In the genomic region with DNA sequence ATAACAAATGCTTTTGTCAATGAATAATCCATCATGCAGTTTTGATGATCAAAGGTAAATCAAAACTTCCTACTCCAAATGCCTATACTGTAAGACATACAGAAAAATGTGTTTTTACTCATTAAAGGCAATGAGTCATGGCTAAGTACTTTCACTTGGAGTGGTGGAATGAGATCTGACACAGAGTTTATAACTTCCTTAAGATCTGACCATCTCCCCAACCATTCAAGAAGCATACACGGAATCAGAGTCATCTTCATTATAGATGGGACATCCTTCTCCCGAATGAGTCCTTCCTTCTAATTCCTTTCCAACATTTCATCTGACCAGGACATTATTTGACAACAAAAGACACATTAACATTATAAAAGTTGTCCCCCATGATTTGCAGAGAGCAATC, we compare ENCODE assay signal across 11 cellular contexts. TPM values are rescaled to one million over a fixed set of nuclear protein-coding genes. Genes with fewer than 3 reads are reported as not detected.
DNase-seq lines count a peak whose midpoint lies in the region; ATAC-seq, FAIRE-seq and TF ChIP-seq lines count a peak whose summit lies in the region.
"Not testable (repeated sequence)": the region's sequence is repeated elsewhere in the genome, so short reads cannot be mapped to it uniquely, and the experiment has no call there.
"Had no signal": no experiment of that assay in that cellular context is flagged by ENCODE, and none has a peak within 500 bp of the region (broad histone marks: within the 10 kb centered on the region; RNA-seq: fewer than 3 reads in every experiment).

No MANE protein-coding gene starts in this region.

- not testable (repeated sequence) for H2BK12ac ChIP-seq in mesenchymal stem cell (ENCODE audit: low read length in 2 of 2)

- H4K91ac ChIP-seq in mesenchymal stem cell (ENCODE audit: low read length), result not testable (repeated sequence)

- H3K27ac ChIP-seq in RWPE2 (ENCODE audit: poor library complexity, severe bottlenecking) (peak overlapping the region; percentile 71), astrocyte (ENCODE audit: low read depth, low read length) (peak overlapping the region; percentile 22), mesenchymal stem cell (ENCODE audit: low read length, poor library complexity, severe bottlenecking) (peak overlapping the region; percentile 71)

- TF ChIP-seq CTCF in AG10803 (conservative IDR thresholded peaks at IDR 0.05; ENCODE audit: low read length); RWPE2 (IDR thresholded peaks at IDR 0.05; ENCODE audit: poor library complexity, severe bottlenecking); astrocyte (IDR thresholded peaks at IDR 0.05; ENCODE audit: insufficient read depth, low read depth, low read length); fibroblast of mammary gland (conservative IDR thresholded peaks at IDR 0.05; ENCODE audit: control insufficient read depth, insufficient read depth, low read depth, low read length): not testable (repeated sequence)

- not testable (repeated sequence) for H3K79me1 ChIP-seq in mesenchymal stem cell (replicated peaks; ENCODE audit: low read length, poor library complexity, severe bottlenecking)

- not testable (repeated sequence) for H3K27me3 Mint-ChIP-seq in astrocyte (ENCODE audit: low read depth, unreplicated experiment)

- not testable (repeated sequence) for H3K4me3 Mint-ChIP-seq in astrocyte (ENCODE audit: unreplicated experiment)

- not testable (repeated sequence) for H2BK5ac ChIP-seq in mesenchymal stem cell (ENCODE audit: low read depth, low read length, poor library complexity, severe bottlenecking)

- H3K18ac ChIP-seq in mesenchymal stem cell (ENCODE audit: low read depth in 1 of 2, low read length in 2 of 2), result not testable (repeated sequence)

- not testable (repeated sequence) for H3K36me3 Mint-ChIP-seq in astrocyte (ENCODE audit: low read depth, unreplicated experiment)

- not testable (repeated sequence) for H3K9me3 Mint-ChIP-seq in astrocyte (ENCODE audit: unreplicated experiment)

- H3K23ac ChIP-seq in mesenchymal stem cell (ENCODE audit: low read length in 2 of 2), result not testable (repeated sequence)

- H4K8ac ChIP-seq in mesenchymal stem cell (ENCODE audit: low read length), result not testable (repeated sequence)

- not testable (repeated sequence) for H3K27ac Mint-ChIP-seq in astrocyte (ENCODE audit: unreplicated experiment)

- H2BK15ac ChIP-seq in mesenchymal stem cell (ENCODE audit: low read depth, poor library complexity, severe bottlenecking), result not testable (repeated sequence)

- peak overlapping the region; percentile 23 for H3K4me2 ChIP-seq in astrocyte (ENCODE audit: low read length)
- H3K4me2 ChIP-seq in mesenchymal stem cell (ENCODE audit: low read length, poor library complexity, severe bottlenecking), result not testable (repeated sequence)

- not testable (repeated sequence) for H3K27me3 ChIP-seq in RWPE2 (ENCODE audit: insufficient read depth, poor library complexity, severe bottlenecking); astrocyte (ENCODE audit: insufficient read depth, low read length); mesenchymal stem cell (ENCODE audit: control insufficient read depth in 1 of 2, insufficient read depth in 1 of 2, low read length in 2 of 2)

- not testable (repeated sequence) for H3K9me3 ChIP-seq in RWPE2 (ENCODE audit: severe bottlenecking); astrocyte (ENCODE audit: insufficient read depth, low read depth, low read length); mesenchymal stem cell (ENCODE audit: control insufficient read depth, low read length)

- not testable (repeated sequence) for H2AK5ac ChIP-seq in mesenchymal stem cell (ENCODE audit: low read length, severe bottlenecking)

- H3K14ac ChIP-seq in mesenchymal stem cell (ENCODE audit: low read length in 2 of 2), result not testable (repeated sequence)

- H3K4me1 Mint-ChIP-seq in astrocyte (ENCODE audit: low read depth, unreplicated experiment), result peaks cover 19% of the 10 kb centered on the region

- DNase-seq in AG10803 (ENCODE audit: low read depth), result peak; percentile 52
- DNase-seq in HCEC 1CT, result peak; percentile 65
- peak; percentile 66 for DNase-seq in M059J (ENCODE audit: low read depth)
- not testable (repeated sequence) for DNase-seq in RWPE2 (ENCODE audit: low spot score); mesenchymal stem cell
- peak; percentile 67 for DNase-seq in astrocyte (ENCODE audit: low read depth)
- DNase-seq in fibroblast of mammary gland (ENCODE audit: low read depth), result peak; percentile 40

- H3K36me3 ChIP-seq in RWPE2 (ENCODE audit: low read depth); astrocyte (ENCODE audit: insufficient read depth, low read length); mesenchymal stem cell (ENCODE audit: control insufficient read depth in 1 of 2, insufficient read depth in 2 of 2, low read depth in 1 of 2, low read length in 2 of 2): not testable (repeated sequence)

- no CpG with 5 or more reads among the region's 2 CpGs for WGBS in mesenchymal stem cell

- not testable (repeated sequence) for H3K4me3 ChIP-seq in AG10803 (ENCODE audit: low read length); RWPE2 (ENCODE audit: severe bottlenecking); astrocyte (ENCODE audit: insufficient read depth, low read depth, low read length); fibroblast of mammary gland (ENCODE audit: control insufficient read depth, low read depth, low read length); mesenchymal stem cell (ENCODE audit: insufficient read depth in 1 of 2, low read depth in 1 of 2, low read length in 2 of 2)

- not testable (repeated sequence) for H3K4ac ChIP-seq in mesenchymal stem cell (ENCODE audit: low read depth in 1 of 2, low read length in 2 of 2)

- not testable (repeated sequence) for H4K20me1 ChIP-seq in astrocyte (ENCODE audit: insufficient read depth, low read length)

- ATAC-seq in RWPE2 (ENCODE audit: low read depth), result peak; percentile 95

- H3K4me1 ChIP-seq in RWPE2 (ENCODE audit: insufficient read depth, poor library complexity, severe bottlenecking); astrocyte (ENCODE audit: insufficient read depth, low read length); mesenchymal stem cell (ENCODE audit: control insufficient read depth, insufficient read depth, low read depth, low read length): not testable (repeated sequence)

- H3K9ac ChIP-seq in astrocyte (ENCODE audit: low read length); mesenchymal stem cell (ENCODE audit: low read length): not testable (repeated sequence)

- H3K79me2 ChIP-seq in astrocyte (ENCODE audit: insufficient read depth, low read length), result not testable (repeated sequence)

- H2BK120ac ChIP-seq in mesenchymal stem cell (ENCODE audit: low read depth, low read length), result not testable (repeated sequence)

- FAIRE-seq in astrocyte (lab: Jason Lieb, UNC), result peak; percentile 100

- not testable (repeated sequence) for H2AFZ ChIP-seq in astrocyte (ENCODE audit: low read depth, low read length); mesenchymal stem cell (ENCODE audit: low read depth, low read length)

RNA-seq across cellular contexts. Expression of a gene that starts 0.5 kb away (rescaled TPM):
- total RNA-seq in M059J (2014; rRNA removed; shearing (Covaris generic)), result not detected in 2 replicates
- not detected in 2 replicates for total RNA-seq in astrocyte
- not detected for polyA plus RNA-seq in mesenchymal stem cell (2013, experiment 1 of 2)
- polyA plus RNA-seq in mesenchymal stem cell (2013, experiment 2 of 2), result not detected
- total RNA-seq: Caco-2; CD4-positive, alpha-beta T cell; NCI-H460 had no signal

RNA-seq across cellular contexts. Expression of a gene that starts 14.5 kb away (rescaled TPM):
- total RNA-seq in M059J (2014; rRNA removed; shearing (Covaris generic)), result 0.10 TPM in 1 of 2 replicates, not detected in the other
- not detected in 2 replicates for total RNA-seq in astrocyte
- 0.03 TPM for polyA plus RNA-seq in mesenchymal stem cell (2013, experiment 1 of 2)
- not detected for polyA plus RNA-seq in mesenchymal stem cell (2013, experiment 2 of 2)
- total RNA-seq: Caco-2; CD4-positive, alpha-beta T cell; NCI-H460; SJCRH30 had no signal

RNA-seq across cellular contexts. Expression of a gene that starts 17.7 kb away (rescaled TPM):
- total RNA-seq in M059J (2014; rRNA removed; shearing (Covaris generic)), result not detected in 2 replicates
- total RNA-seq in astrocyte, result not detected in 2 replicates
- not detected for polyA plus RNA-seq in mesenchymal stem cell (2013, experiment 1 of 2)
- polyA plus RNA-seq in mesenchymal stem cell (2013, experiment 2 of 2), result not detected
- total RNA-seq: Caco-2; CD4-positive, alpha-beta T cell; NCI-H460; SJCRH30 had no signal

RNA-seq across cellular contexts. Expression of a gene that starts 18.6 kb away (rescaled TPM):
- total RNA-seq in M059J (2014; rRNA removed; shearing (Covaris generic)), result not detected in 2 replicates
- not detected in 2 replicates for total RNA-seq in astrocyte
- polyA plus RNA-seq in mesenchymal stem cell (2013, experiment 1 of 2), result not detected
- not detected for polyA plus RNA-seq in mesenchymal stem cell (2013, experiment 2 of 2)
- total RNA-seq: Caco-2; CD4-positive, alpha-beta T cell; NCI-H460; SJCRH30 had no signal

RNA-seq across cellular contexts. Expression of a gene that starts 21.8 kb away (rescaled TPM):
- total RNA-seq in M059J (2014; rRNA removed; shearing (Covaris generic)), result not detected in 2 replicates
- not detected in 2 replicates for total RNA-seq in astrocyte
- not detected for polyA plus RNA-seq in mesenchymal stem cell (2013, experiment 1 of 2)
- not detected for polyA plus RNA-seq in mesenchymal stem cell (2013, experiment 2 of 2)
- total RNA-seq: Caco-2; CD4-positive, alpha-beta T cell; NCI-H460; SJCRH30 had no signal
